Comparison of ENCODE assay signal across 1 cellular context in the genomic region with DNA sequence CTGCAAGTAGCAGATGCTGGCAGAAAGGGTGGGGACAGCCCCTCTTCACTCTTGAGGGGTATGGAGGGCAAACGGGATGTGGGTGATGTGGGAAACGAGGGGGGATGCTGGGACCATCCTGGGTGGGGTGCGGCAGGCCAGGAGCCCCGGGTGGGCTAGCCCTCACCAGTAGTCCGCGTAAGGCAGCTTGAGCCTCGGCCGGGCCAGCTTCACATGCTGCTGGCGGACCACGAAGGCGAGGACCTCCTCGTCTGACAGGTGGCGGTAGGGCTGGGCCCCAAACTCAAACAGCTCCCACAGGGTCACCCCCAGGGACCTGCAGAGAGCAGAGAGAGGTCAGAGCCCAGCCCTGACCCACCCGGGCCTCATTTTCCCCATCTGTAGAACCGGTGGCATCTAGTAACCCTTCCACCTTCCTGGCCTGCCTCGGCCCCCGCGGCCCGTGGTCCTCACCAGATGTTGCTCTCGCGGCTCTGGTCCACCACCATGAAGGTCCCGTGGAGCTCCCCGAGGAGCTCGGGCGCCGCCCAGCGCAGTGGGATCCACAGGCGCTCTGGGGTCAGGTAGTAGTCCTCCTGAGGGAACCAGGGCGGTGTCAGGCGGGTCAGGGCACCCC.
TF ChIP-seq lines count a peak whose summit lies in the region.

No MANE protein-coding gene starts in this region.

TF ChIP-seq in HepG2, 621 proteins besides CTCF, POLR2A, EP300 and RAD21 (continued from another document):
- TF ChIP-seq ZNF441 (CRISPR knock-in tag; IDR thresholded peaks at IDR 0.05; ENCODE audit: borderline replicate concordance) (no peak; the same call in 1 of the 2 replicates), ZNF678 (CRISPR knock-in tag; IDR thresholded peaks at IDR 0.05) (no peak), HDAC1 (CRISPR knock-in tag; IDR thresholded peaks at IDR 0.05) (peak; percentile 8; the same call in 1 of the 2 replicates), PRDM15 (CRISPR knock-in tag; IDR thresholded peaks at IDR 0.05) (no peak), ZNF740 (CRISPR knock-in tag; IDR thresholded peaks at IDR 0.05) (no peak), DPF2 (CRISPR knock-in tag; IDR thresholded peaks at IDR 0.05; ENCODE audit: borderline replicate concordance, low read depth) (no peak), ZNF296 (CRISPR knock-in tag; conservative IDR thresholded peaks at IDR 0.05) (no peak), ZNF839 (CRISPR knock-in tag; IDR thresholded peaks at IDR 0.05; ENCODE audit: borderline replicate concordance) (0 out of 2 replicates have a peak, but pooled peaks have one; percentile 39), ZNF766 (CRISPR knock-in tag; IDR thresholded peaks at IDR 0.05; ENCODE audit: borderline replicate concordance) (no peak), SRF (IDR thresholded peaks at IDR 0.05; ENCODE audit: low read depth, low read length) (no peak), SP2 (CRISPR knock-in tag; IDR thresholded peaks at IDR 0.05) (no peak), ZKSCAN1 (IDR thresholded peaks at IDR 0.05; ENCODE audit: low read length) (no peak), SNAI1 (CRISPR knock-in tag; IDR thresholded peaks at IDR 0.05; ENCODE audit: borderline replicate concordance) (no peak), FOXK2 (IDR thresholded peaks at IDR 0.05) (no peak), TBL1XR1 (IDR thresholded peaks at IDR 0.05; ENCODE audit: borderline replicate concordance, low read length, partially characterized antibody) (no peak), ZNF256 (CRISPR knock-in tag; conservative IDR thresholded peaks at IDR 0.05) (no peak), SALL2 (CRISPR knock-in tag; IDR thresholded peaks at IDR 0.05) (no peak), ZNF7 (CRISPR knock-in tag; IDR thresholded peaks at IDR 0.05) (no peak), ZNF770 (CRISPR knock-in tag; IDR thresholded peaks at IDR 0.05) (no peak), PHF5A (CRISPR knock-in tag; IDR thresholded peaks at IDR 0.05; ENCODE audit: low read depth, unreplicated experiment) (no peak), ZBTB38 (CRISPR knock-in tag; IDR thresholded peaks at IDR 0.05) (0 out of 2 replicates have a peak, but pooled peaks have one; percentile 2), LBX2 (CRISPR knock-in tag; IDR thresholded peaks at IDR 0.05; ENCODE audit: borderline replicate concordance) (no peak), JARID2 (CRISPR knock-in tag; IDR thresholded peaks at IDR 0.05; ENCODE audit: insufficient replicate concordance) (no peak), DZIP1 (CRISPR knock-in tag; IDR thresholded peaks at IDR 0.05) (no peak), ZNF251 (CRISPR knock-in tag; IDR thresholded peaks at IDR 0.05) (no peak), ZFP36L1 (CRISPR knock-in tag; IDR thresholded peaks at IDR 0.05) (no peak), SIN3B (IDR thresholded peaks at IDR 0.05; ENCODE audit: low read length) (no peak), NRL (CRISPR knock-in tag; IDR thresholded peaks at IDR 0.05; ENCODE audit: borderline replicate concordance) (peak; percentile 81; the same call in 1 of the 2 replicates), TSC22D2 (CRISPR knock-in tag; IDR thresholded peaks at IDR 0.05; ENCODE audit: borderline replicate concordance) (no peak), SATB2 (CRISPR knock-in tag; IDR thresholded peaks at IDR 0.05) (no peak), ZNF790 (CRISPR knock-in tag; IDR thresholded peaks at IDR 0.05; ENCODE audit: borderline replicate concordance) (no peak), MLLT10 (CRISPR knock-in tag; IDR thresholded peaks at IDR 0.05) (no peak), AGO2 (optimal IDR thresholded peaks at IDR 0.05; ENCODE audit: low read depth, low read length) (no peak), ZC3H13 (CRISPR knock-in tag; IDR thresholded peaks at IDR 0.05) (no peak)
- TF ChIP-seq, protein P1, sequence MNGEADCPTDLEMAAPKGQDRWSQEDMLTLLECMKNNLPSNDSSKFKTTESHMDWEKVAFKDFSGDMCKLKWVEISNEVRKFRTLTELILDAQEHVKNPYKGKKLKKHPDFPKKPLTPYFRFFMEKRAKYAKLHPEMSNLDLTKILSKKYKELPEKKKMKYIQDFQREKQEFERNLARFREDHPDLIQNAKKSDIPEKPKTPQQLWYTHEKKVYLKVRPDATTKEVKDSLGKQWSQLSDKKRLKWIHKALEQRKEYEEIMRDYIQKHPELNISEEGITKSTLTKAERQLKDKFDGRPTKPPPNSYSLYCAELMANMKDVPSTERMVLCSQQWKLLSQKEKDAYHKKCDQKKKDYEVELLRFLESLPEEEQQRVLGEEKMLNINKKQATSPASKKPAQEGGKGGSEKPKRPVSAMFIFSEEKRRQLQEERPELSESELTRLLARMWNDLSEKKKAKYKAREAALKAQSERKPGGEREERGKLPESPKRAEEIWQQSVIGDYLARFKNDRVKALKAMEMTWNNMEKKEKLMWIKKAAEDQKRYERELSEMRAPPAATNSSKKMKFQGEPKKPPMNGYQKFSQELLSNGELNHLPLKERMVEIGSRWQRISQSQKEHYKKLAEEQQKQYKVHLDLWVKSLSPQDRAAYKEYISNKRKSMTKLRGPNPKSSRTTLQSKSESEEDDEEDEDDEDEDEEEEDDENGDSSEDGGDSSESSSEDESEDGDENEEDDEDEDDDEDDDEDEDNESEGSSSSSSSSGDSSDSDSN (CRISPR knock-in tag; IDR thresholded peaks at IDR 0.05) = no peak
- TF ChIP-seq, protein P2, sequence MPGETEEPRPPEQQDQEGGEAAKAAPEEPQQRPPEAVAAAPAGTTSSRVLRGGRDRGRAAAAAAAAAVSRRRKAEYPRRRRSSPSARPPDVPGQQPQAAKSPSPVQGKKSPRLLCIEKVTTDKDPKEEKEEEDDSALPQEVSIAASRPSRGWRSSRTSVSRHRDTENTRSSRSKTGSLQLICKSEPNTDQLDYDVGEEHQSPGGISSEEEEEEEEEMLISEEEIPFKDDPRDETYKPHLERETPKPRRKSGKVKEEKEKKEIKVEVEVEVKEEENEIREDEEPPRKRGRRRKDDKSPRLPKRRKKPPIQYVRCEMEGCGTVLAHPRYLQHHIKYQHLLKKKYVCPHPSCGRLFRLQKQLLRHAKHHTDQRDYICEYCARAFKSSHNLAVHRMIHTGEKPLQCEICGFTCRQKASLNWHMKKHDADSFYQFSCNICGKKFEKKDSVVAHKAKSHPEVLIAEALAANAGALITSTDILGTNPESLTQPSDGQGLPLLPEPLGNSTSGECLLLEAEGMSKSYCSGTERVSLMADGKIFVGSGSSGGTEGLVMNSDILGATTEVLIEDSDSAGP (CRISPR knock-in tag; IDR thresholded peaks at IDR 0.05; ENCODE audit: borderline replicate concordance) = peak; percentile 38; the same call in 1 of the 2 replicates
- TF ChIP-seq, protein P3, sequence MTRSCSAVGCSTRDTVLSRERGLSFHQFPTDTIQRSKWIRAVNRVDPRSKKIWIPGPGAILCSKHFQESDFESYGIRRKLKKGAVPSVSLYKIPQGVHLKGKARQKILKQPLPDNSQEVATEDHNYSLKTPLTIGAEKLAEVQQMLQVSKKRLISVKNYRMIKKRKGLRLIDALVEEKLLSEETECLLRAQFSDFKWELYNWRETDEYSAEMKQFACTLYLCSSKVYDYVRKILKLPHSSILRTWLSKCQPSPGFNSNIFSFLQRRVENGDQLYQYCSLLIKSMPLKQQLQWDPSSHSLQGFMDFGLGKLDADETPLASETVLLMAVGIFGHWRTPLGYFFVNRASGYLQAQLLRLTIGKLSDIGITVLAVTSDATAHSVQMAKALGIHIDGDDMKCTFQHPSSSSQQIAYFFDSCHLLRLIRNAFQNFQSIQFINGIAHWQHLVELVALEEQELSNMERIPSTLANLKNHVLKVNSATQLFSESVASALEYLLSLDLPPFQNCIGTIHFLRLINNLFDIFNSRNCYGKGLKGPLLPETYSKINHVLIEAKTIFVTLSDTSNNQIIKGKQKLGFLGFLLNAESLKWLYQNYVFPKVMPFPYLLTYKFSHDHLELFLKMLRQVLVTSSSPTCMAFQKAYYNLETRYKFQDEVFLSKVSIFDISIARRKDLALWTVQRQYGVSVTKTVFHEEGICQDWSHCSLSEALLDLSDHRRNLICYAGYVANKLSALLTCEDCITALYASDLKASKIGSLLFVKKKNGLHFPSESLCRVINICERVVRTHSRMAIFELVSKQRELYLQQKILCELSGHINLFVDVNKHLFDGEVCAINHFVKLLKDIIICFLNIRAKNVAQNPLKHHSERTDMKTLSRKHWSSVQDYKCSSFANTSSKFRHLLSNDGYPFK (CRISPR knock-in tag; IDR thresholded peaks at IDR 0.05; ENCODE audit: borderline replicate concordance) = peak; percentile 17; the same call in 1 of the 2 replicates
- TF ChIP-seq, protein P4, sequence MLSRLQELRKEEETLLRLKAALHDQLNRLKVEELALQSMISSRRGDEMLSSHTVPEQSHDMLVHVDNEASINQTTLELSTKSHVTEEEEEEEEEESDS (CRISPR knock-in tag; IDR thresholded peaks at IDR 0.05; ENCODE audit: borderline replicate concordance) = no peak
